ENCODE assay signal across 8 cellular contexts in the genomic region with DNA sequence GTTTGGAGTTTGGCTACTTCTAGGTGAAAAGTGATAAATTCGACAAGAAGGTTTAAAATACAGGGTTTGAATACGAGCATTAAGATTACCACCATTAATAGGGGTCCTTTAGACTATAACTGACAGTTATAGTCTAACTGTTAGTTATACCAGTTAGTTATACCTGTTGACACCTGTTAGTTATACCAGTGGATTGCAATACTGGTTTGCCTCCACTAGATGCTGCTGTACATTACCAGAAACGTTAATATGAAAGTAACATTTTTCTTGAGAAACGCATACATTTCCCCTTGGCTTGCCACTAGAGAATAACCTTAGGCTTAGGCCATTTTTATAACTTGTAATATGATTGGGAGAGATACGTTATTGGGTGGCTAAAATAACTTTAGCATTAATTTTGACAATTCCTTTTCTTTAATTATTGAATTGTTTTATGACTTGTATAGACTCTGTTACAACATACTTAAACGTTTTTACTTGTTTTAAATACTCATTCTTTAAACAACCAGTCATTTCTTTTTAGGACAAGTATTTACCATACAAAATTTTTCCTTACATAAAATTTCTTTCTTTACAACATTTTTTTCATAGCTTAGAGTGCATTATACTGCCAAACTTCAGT.
DNase-seq lines count a peak whose midpoint lies in the region; ATAC-seq and TF ChIP-seq lines count a peak whose summit lies in the region.

No MANE protein-coding gene starts in this region.

- peak; percentile 75 for ATAC-seq in GM18909 (IDR thresholded peaks at IDR 0.05; ENCODE audit: poor library complexity, unreplicated experiment)
- ATAC-seq in HG03280 (IDR thresholded peaks at IDR 0.05; ENCODE audit: unreplicated experiment): peak; percentile 71
- ATAC-seq in activated T-cell treated with anti-CD3 and anti-CD28 coated beads, Interleukin-2, amount 50 U/mL, for 4 hours: no peak
- ATAC-seq in GM21723 (IDR thresholded peaks at IDR 0.05; ENCODE audit: unreplicated experiment): no peak

- peak; percentile 79 for TF ChIP-seq CTCF in C4-2B (conservative IDR thresholded peaks at IDR 0.05)

- DNase-seq in RPMI8226: peak; percentile 33
- peak; percentile 37 for DNase-seq in iPS-NIHi11 (ENCODE audit: low spot score)
- DNase-seq in activated T-cell treated with anti-CD3 and anti-CD28 coated beads, Interleukin-2, amount 50 U/mL, for 4 hours: no peak
- DNase-seq in OCI-M2 (lab: John Stamatoyannopoulos, UW; ENCODE audit: unreplicated experiment): no peak

- no peak overlapping the region for H3K4me3 Mint-ChIP-seq in activated T-cell treated with anti-CD3 and anti-CD28 coated beads, Interleukin-2, amount 50 U/mL, for 4 hours

- peaks cover 28% of the 10 kb centered on the region for H3K9me3 Mint-ChIP-seq in activated T-cell treated with anti-CD3 and anti-CD28 coated beads, Interleukin-2, amount 50 U/mL, for 4 hours

- H3K36me3 Mint-ChIP-seq in activated T-cell treated with anti-CD3 and anti-CD28 coated beads, Interleukin-2, amount 50 U/mL, for 4 hours (ENCODE audit: insufficient read depth): no peaks in the 10 kb centered on the region

- no peaks in the 10 kb centered on the region for H3K27me3 Mint-ChIP-seq in activated T-cell treated with anti-CD3 and anti-CD28 coated beads, Interleukin-2, amount 50 U/mL, for 4 hours (ENCODE audit: low read depth)

- no peak overlapping the region for H3K27ac ChIP-seq in C4-2B

- H3K4me1 Mint-ChIP-seq in activated T-cell treated with anti-CD3 and anti-CD28 coated beads, Interleukin-2, amount 50 U/mL, for 4 hours (ENCODE audit: low read depth): no peaks in the 10 kb centered on the region

Comparison
In these comparisons a context has a peak if more than half of its experiments do, and no peak if none do; other contexts are left out.
1. ATAC-seq: peak in GM18909 (single experiment) and HG03280 (single experiment); none in activated T-cell treated with anti-CD3 and anti-CD28 coated beads, Interleukin-2, amount 50 U/mL, for 4 hours (0 of 2) and GM21723 (single experiment).
2. DNase-seq: peak in RPMI8226 (single experiment) and iPS-NIHi11 (single experiment); none in activated T-cell treated with anti-CD3 and anti-CD28 coated beads, Interleukin-2, amount 50 U/mL, for 4 hours (single experiment) and OCI-M2 (single experiment).